Comparison of ENCODE assay signal across 19 cellular contexts in the genomic region with DNA sequence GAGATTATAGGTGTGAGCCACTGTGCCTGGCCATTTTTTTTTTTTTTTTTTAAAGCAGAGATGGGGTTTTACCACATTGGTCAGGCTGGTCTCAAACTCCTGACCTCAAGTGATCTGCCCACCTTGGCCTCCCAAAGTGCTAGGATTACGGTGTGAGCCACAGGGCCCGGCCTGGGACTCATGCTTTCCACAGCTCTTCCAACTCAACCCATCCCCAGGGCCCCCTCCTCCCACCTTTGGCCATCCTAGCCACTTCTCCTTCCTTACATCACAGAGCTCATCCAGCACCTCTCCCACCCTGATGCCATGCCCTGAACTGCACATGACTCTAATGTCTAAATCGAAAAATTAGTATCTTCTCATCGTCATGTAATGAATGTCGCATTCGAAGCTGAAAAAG. TPM values are rescaled to one million over a fixed set of nuclear protein-coding genes. Genes with fewer than 3 reads are reported as not detected.
DNase-seq lines count a peak whose midpoint lies in the region; ATAC-seq and TF ChIP-seq lines count a peak whose summit lies in the region.
"Had no signal": no experiment of that assay in that cellular context is flagged by ENCODE, and none has a peak within 500 bp of the region (broad histone marks: within the 10 kb centered on the region; RNA-seq: fewer than 3 reads in every experiment).

No MANE protein-coding gene starts in this region.

- peaks cover 54% of the 10 kb centered on the region for H3K79me2 ChIP-seq in mammary epithelial cell (ENCODE audit: insufficient read depth, low read length)

- H3K36me3 Mint-ChIP-seq in MCF 10A (ENCODE audit: insufficient read depth, unreplicated experiment), result peaks cover 64% of the 10 kb centered on the region
- H3K36me3 Mint-ChIP-seq in activated CD8-positive, alpha-beta T cell treated with anti-CD3 and anti-CD28 coated beads, Interleukin-2, amount 10 ng/mL, durations not matched to agents 7 days and 5 days (ENCODE audit: low read depth), result peaks cover 12% of the 10 kb centered on the region
- peaks cover 7% of the 10 kb centered on the region for H3K36me3 Mint-ChIP-seq in chondrocyte (ENCODE audit: low read depth)
- H3K36me3 Mint-ChIP-seq in stimulated activated naive B cell treated with anti-CD40 and anti-IgM and Interleukin-4, amounts not matched to agents 10 μg/mL and 1 μg/mL and 100 μg/mL, for 72 hours, result peaks cover 18 to 25% of the 10 kb centered on the region in 2 donors

- H4K20me1 ChIP-seq in mammary epithelial cell (ENCODE audit: insufficient read depth, low read length), result no peaks in the 10 kb centered on the region

- H3K36me3 ChIP-seq in mammary epithelial cell (ENCODE audit: insufficient read depth, low read length), result peaks cover 8% of the 10 kb centered on the region

- H3K4me3 Mint-ChIP-seq in MCF 10A (ENCODE audit: unreplicated experiment) (no peak overlapping the region), chondrocyte (ENCODE audit: unreplicated experiment) (no peak overlapping the region)
- no peak overlapping the region for H3K4me3 Mint-ChIP-seq in activated CD8-positive, alpha-beta T cell treated with anti-CD3 and anti-CD28 coated beads, Interleukin-2, amount 10 ng/mL, durations not matched to agents 7 days and 5 days
- H3K4me3 Mint-ChIP-seq in stimulated activated naive B cell treated with anti-CD40 and anti-IgM and Interleukin-4, amounts not matched to agents 10 μg/mL and 1 μg/mL and 100 μg/mL, for 72 hours, result no peak overlapping the region

- H3K27me3 ChIP-seq in mammary epithelial cell (ENCODE audit: insufficient read depth, low read length), result no peaks in the 10 kb centered on the region
- H3K27me3 ChIP-seq: BLaER1 had no signal

- no peak overlapping the region for H3K4me3 ChIP-seq in mammary epithelial cell (replicated peaks in 1 of 3; ENCODE audit: insufficient read depth in 1 of 3, low read depth in 2 of 3, low read length in 3 of 3)
- H3K4me3 ChIP-seq: BLaER1, HAP-1 had no signal

- no peaks in the 10 kb centered on the region for H3K9me3 ChIP-seq in mammary epithelial cell (replicated peaks; ENCODE audit: insufficient read depth, low read length)
- H3K9me3 ChIP-seq: BLaER1, HAP-1 had no signal

- H3K27me3 Mint-ChIP-seq in MCF 10A (ENCODE audit: insufficient read depth, unreplicated experiment) (no peaks in the 10 kb centered on the region), chondrocyte (ENCODE audit: low read depth) (no peaks in the 10 kb centered on the region)
- no peaks in the 10 kb centered on the region for H3K27me3 Mint-ChIP-seq in activated CD8-positive, alpha-beta T cell treated with anti-CD3 and anti-CD28 coated beads, Interleukin-2, amount 10 ng/mL, durations not matched to agents 7 days and 5 days (ENCODE audit: low read depth)
- H3K27me3 Mint-ChIP-seq in stimulated activated naive B cell treated with anti-CD40 and anti-IgM and Interleukin-4, amounts not matched to agents 10 μg/mL and 1 μg/mL and 100 μg/mL, for 72 hours, result no peaks in the 10 kb centered on the region

- no peak overlapping the region for H2AFZ ChIP-seq in mammary epithelial cell (ENCODE audit: low read depth, low read length)

- TF ChIP-seq CTCF in MCF 10A (IDR thresholded peaks at IDR 0.05; ENCODE audit: unreplicated experiment), result no peak
- no peak for TF ChIP-seq CTCF in mammary epithelial cell (conservative IDR thresholded peaks at IDR 0.05 in 1 of 2, IDR thresholded peaks at IDR 0.05 in 1 of 2; ENCODE audit: extremely low read depth in 1 of 2, insufficient read depth in 1 of 2, low read depth in 1 of 2, low read length in 2 of 2)
- TF ChIP-seq CTCF in chondrocyte (IDR thresholded peaks at IDR 0.05), result no peak

- DNase-seq in MCF 10A (ENCODE audit: unreplicated experiment) (no peak), mammary epithelial cell (no peak), chondrocyte (ENCODE audit: low spot score) (peak; percentile 40), DMS79 treated with DMSO at 0.1 percent for 48 hours (lab: John Stamatoyannopoulos, UW) (no peak)
- no peak for DNase-seq in activated CD8-positive, alpha-beta T cell treated with anti-CD3 and anti-CD28 coated beads, Interleukin-2, amount 10 ng/mL, durations not matched to agents 7 days and 5 days
- DNase-seq in stimulated activated naive B cell treated with anti-CD40 and anti-IgM and Interleukin-4, amounts not matched to agents 10 μg/mL and 1 μg/mL and 100 μg/mL, for 72 hours, result no peak
- DNase-seq: IMR-90, NCI-H1436, NCI-H2029, NCI-H345, NCI-H524 treated with DMSO at 0.1 percent for 48 hours, SHP77 treated with DMSO at 0.1 percent for 48 hours had no signal

- in situ Hi-C loops in mammary epithelial cell (cut with MboI; ENCODE audit: low sequenced_read_pairs in 2 of 2), result loop anchor here in 1 of 2 donors (10.0 kb wide), 1 partner anchor 341 kb away; no protein-coding TSS in a partner anchor

- no TSS peak for BruUV-seq in MCF 10A (replicated peaks; lab: Mats Ljungman, UMichigan)
- BruUV-seq in mammary epithelial cell (replicated peaks; lab: Mats Ljungman, UMichigan), result no TSS peak

- WGBS in mammary epithelial cell (ENCODE audit: low coverage, missing lambda C conversion rate), result 87% methylated on average over 5 of the region's 6 CpGs

- H3K4me2 ChIP-seq in mammary epithelial cell (ENCODE audit: insufficient read depth, low read depth, low read length), result no peak overlapping the region
- H3K4me2 ChIP-seq: BLaER1 had no signal

- H3K9ac ChIP-seq in mammary epithelial cell (ENCODE audit: insufficient read depth, low read length), result no peak overlapping the region
- H3K9ac ChIP-seq: BLaER1 had no signal

- H3K27ac ChIP-seq in mammary epithelial cell (ENCODE audit: insufficient read depth, low read depth, low read length), result no peak overlapping the region
- H3K27ac ChIP-seq: BLaER1 had no signal

- intact Hi-C loops in MCF 10A (cut with micrococcal nuclease) (no loop called here), mammary epithelial cell (cut with micrococcal nuclease) (no loop called here)

- CTCF ChIA-PET in MCF 10A (lab: Yijun Ruan, JAX) (interaction anchor here (10.4 kb wide), 1 partner anchor 109 kb away, joined by 121 read pairs; no protein-coding TSS in a partner anchor), mammary epithelial cell (lab: Charles Lee; ENCODE audit: low non-redundant PET) (no interaction called here)
- CTCF ChIA-PET in activated CD8-positive, alpha-beta T cell treated with anti-CD3 and anti-CD28 coated beads, Interleukin-2, amount 10 ng/mL, durations not matched to agents 7 days and 5 days (lab: Charles Lee), result interaction anchor here (4.9 kb wide), 1 partner anchor 15 kb away, joined by 29 read pairs; no protein-coding TSS in a partner anchor

- H3K4me1 Mint-ChIP-seq in MCF 10A (ENCODE audit: insufficient read depth, unreplicated experiment) (no peaks in the 10 kb centered on the region), chondrocyte (ENCODE audit: low read depth) (peaks cover 11% of the 10 kb centered on the region)
- H3K4me1 Mint-ChIP-seq in activated CD8-positive, alpha-beta T cell treated with anti-CD3 and anti-CD28 coated beads, Interleukin-2, amount 10 ng/mL, durations not matched to agents 7 days and 5 days (ENCODE audit: low read depth), result peaks cover 8% of the 10 kb centered on the region
- peaks cover 6 to 16% of the 10 kb centered on the region in 2 donors for H3K4me1 Mint-ChIP-seq in stimulated activated naive B cell treated with anti-CD40 and anti-IgM and Interleukin-4, amounts not matched to agents 10 μg/mL and 1 μg/mL and 100 μg/mL, for 72 hours

- POLR2A ChIA-PET in MCF 10A (lab: Yijun Ruan, JAX), result no interaction called here
- POLR2A ChIA-PET in activated CD8-positive, alpha-beta T cell treated with anti-CD3 and anti-CD28 coated beads, Interleukin-2, amount 10 ng/mL, durations not matched to agents 7 days and 5 days (lab: Charles Lee), result no interaction called here

- dilution Hi-C loops in mammary epithelial cell (cut with HindIII; ENCODE audit: low sequenced_read_pairs), result no loop called here

- H3K27ac Mint-ChIP-seq in MCF 10A (ENCODE audit: low read depth, unreplicated experiment) (peak overlapping the region; percentile 52), chondrocyte (ENCODE audit: unreplicated experiment) (no peak overlapping the region)
- peak overlapping the region; percentile 54 for H3K27ac Mint-ChIP-seq in activated CD8-positive, alpha-beta T cell treated with anti-CD3 and anti-CD28 coated beads, Interleukin-2, amount 10 ng/mL, durations not matched to agents 7 days and 5 days
- peak overlapping the region; percentile 15 for H3K27ac Mint-ChIP-seq in stimulated activated naive B cell treated with anti-CD40 and anti-IgM and Interleukin-4, amounts not matched to agents 10 μg/mL and 1 μg/mL and 100 μg/mL, for 72 hours

- no peaks in the 10 kb centered on the region for H3K4me1 ChIP-seq in mammary epithelial cell (ENCODE audit: insufficient read depth, low read length)
- H3K4me1 ChIP-seq: HAP-1 had no signal

- H3K9me3 Mint-ChIP-seq in MCF 10A (ENCODE audit: unreplicated experiment), result no peaks in the 10 kb centered on the region
- H3K9me3 Mint-ChIP-seq in activated CD8-positive, alpha-beta T cell treated with anti-CD3 and anti-CD28 coated beads, Interleukin-2, amount 10 ng/mL, durations not matched to agents 7 days and 5 days (ENCODE audit: insufficient read depth), result no peaks in the 10 kb centered on the region
- no peaks in the 10 kb centered on the region for H3K9me3 Mint-ChIP-seq in chondrocyte (ENCODE audit: low read depth)
- H3K9me3 Mint-ChIP-seq in stimulated activated naive B cell treated with anti-CD40 and anti-IgM and Interleukin-4, amounts not matched to agents 10 μg/mL and 1 μg/mL and 100 μg/mL, for 72 hours, result no peaks in the 10 kb centered on the region

- no peak for ATAC-seq in activated CD8-positive, alpha-beta T cell treated with anti-CD3 and anti-CD28 coated beads, Interleukin-2, amount 10 ng/mL, durations not matched to agents 7 days and 5 days
- no peak for ATAC-seq in stimulated activated naive B cell treated with anti-CD40 and anti-IgM and Interleukin-4, amounts not matched to agents 10 μg/mL and 1 μg/mL and 100 μg/mL, for 72 hours (replicated peaks)
- ATAC-seq in GM19463 (IDR thresholded peaks at IDR 0.05; ENCODE audit: unreplicated experiment) (no peak), HG02852 (IDR thresholded peaks at IDR 0.05; ENCODE audit: unreplicated experiment) (no peak)

RNA-seq across cellular contexts. Expression of gene TDRD9, which starts 12.6 kb away (rescaled TPM):
- total RNA-seq in MCF 10A (2022), result 0.40 and 0.91 TPM in 2 replicates
- total RNA-seq in mammary epithelial cell, result 1 to 10 TPM; 3.5 to 7.3 TPM
- polyA plus RNA-seq in mammary epithelial cell, result 0.06 TPM
- not detected for polyA minus RNA-seq in mammary epithelial cell
- total RNA-seq in activated CD8-positive, alpha-beta T cell treated with anti-CD3 and anti-CD28 coated beads, Interleukin-2, amount 10 ng/mL, durations not matched to agents 7 days and 5 days, result 1 to 10 TPM; 1.3 to 2.7 TPM
- not detected in 3 replicates for total RNA-seq in chondrocyte
- total RNA-seq: A673, M059J, RPMI7951 had no signal

RNA-seq across cellular contexts. Expression of gene RD3L, which starts 26.7 kb away (rescaled TPM):
- not detected in 2 replicates for total RNA-seq in MCF 10A (2022)
- not detected for total RNA-seq in mammary epithelial cell
- polyA plus RNA-seq in mammary epithelial cell, result not detected
- not detected for polyA minus RNA-seq in mammary epithelial cell
- not detected for total RNA-seq in activated CD8-positive, alpha-beta T cell treated with anti-CD3 and anti-CD28 coated beads, Interleukin-2, amount 10 ng/mL, durations not matched to agents 7 days and 5 days
- not detected in 3 replicates for total RNA-seq in chondrocyte
- total RNA-seq: A673, IMR-90, M059J, RPMI7951 had no signal
- polyA plus RNA-seq: IMR-90 had no signal
